ENCODE assay signal across 11 cellular contexts in genomic region chr17:71269201-71269600, GRCh38.
"Had no signal": no experiment of that assay in that cellular context is flagged by ENCODE, and none has a peak within 500 bp of the region (broad histone marks: within the 10 kb centered on the region; RNA-seq: fewer than 3 reads in every experiment).

No MANE protein-coding gene starts in this region.

- ATAC-seq: GM23338, HCT116 had no signal

- H3K36me3 ChIP-seq: HAP-1 had no signal

- H2AFZ ChIP-seq: GM23248, GM23338 had no signal

- H3K4me1 ChIP-seq: HAP-1 had no signal

- DNase-seq: GM23248, GOT3, H7, H9, HCEC 1CT, HFFc6 had no signal

- FAIRE-seq: H1, H54 had no signal

- H3K4me3 ChIP-seq: GM23248, GM23338, HAP-1 had no signal

- H3K9ac ChIP-seq: GM23248 had no signal

- H3K4me2 ChIP-seq: GM23338 had no signal

- H3K9me3 ChIP-seq: HAP-1 had no signal

- H3K27ac ChIP-seq: GM23248 had no signal
